Comparison of ENCODE assay signal across 23 cellular contexts in the genomic region with DNA sequence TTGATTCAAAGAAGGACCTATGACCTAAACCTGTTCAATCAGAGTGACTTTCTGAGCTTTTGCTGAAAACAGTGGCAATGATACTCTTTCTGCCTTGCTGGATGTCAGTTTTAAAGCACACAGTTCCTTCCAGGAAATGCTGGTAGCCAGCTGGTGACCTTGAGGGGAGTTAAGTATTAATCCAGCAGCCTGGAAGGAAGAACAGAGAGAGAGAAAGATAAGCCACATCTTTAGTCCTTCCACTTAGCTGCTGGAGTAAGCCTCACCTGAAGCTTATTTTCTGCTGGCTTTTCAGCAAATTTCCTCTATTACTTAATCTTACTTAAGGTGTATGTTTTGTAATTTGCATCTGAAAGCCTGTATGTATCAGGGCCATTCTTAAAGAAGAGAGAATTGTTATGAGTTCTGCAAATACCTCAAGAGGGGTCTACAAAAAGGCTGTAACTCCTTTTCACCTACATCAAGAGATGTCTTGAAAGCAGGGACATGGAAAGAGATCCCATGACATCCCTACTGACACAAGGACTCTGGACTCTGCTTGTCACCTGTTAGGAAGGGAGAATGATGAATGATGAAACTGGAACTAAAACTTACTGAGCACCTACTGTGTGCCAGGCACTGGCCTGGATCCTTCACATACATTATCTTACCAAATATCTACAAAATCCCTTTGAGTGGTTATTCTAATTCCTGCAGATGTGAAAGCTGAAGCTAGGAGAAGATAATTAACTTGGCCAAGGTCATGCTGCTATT.
"Had no signal": no experiment of that assay in that cellular context is flagged by ENCODE, and none has a peak within 500 bp of the region (broad histone marks: within the 10 kb centered on the region; RNA-seq: fewer than 3 reads in every experiment).

No MANE protein-coding gene starts in this region.

- ATAC-seq: activated CD8-positive, alpha-beta T cell treated with anti-CD3 and anti-CD28 coated beads for 36 hours; stimulated activated memory B cell treated with anti-CD40 and anti-IgM and Interleukin-4, amounts not matched to agents 10 μg/mL and 1 μg/mL and 100 μg/mL, for 72 hours; T-cell; WTC11 had no signal

- H3K4me3 Mint-ChIP-seq: activated CD8-positive, alpha-beta T cell treated with anti-CD3 and anti-CD28 coated beads for 36 hours; activated T-cell treated with anti-CD3 and anti-CD28 coated beads, Interleukin-2, amount 50 U/mL, for 24 hours; central memory CD8-positive, alpha-beta T cell; neural crest cell; stimulated activated memory B cell treated with anti-CD40 and anti-IgM and Interleukin-4, amounts not matched to agents 10 μg/mL and 1 μg/mL and 100 μg/mL, for 72 hours; T-cell; WTC11 had no signal

- H3K36me3 ChIP-seq: brain microvascular endothelial cell, left ventricle myocardium inferior, sigmoid colon, spleen, thoracic aorta had no signal

- H3K36me3 Mint-ChIP-seq: naive B cell; stimulated activated memory B cell treated with anti-CD40 and anti-IgM and Interleukin-4, amounts not matched to agents 10 μg/mL and 1 μg/mL and 100 μg/mL, for 72 hours; T-cell; WTC11 had no signal

- H3K27me3 Mint-ChIP-seq: activated CD8-positive, alpha-beta T cell treated with anti-CD3 and anti-CD28 coated beads for 36 hours; activated T-cell treated with anti-CD3 and anti-CD28 coated beads, Interleukin-2, amount 50 U/mL, for 24 hours; central memory CD8-positive, alpha-beta T cell; naive B cell; stimulated activated memory B cell treated with anti-CD40 and anti-IgM and Interleukin-4, amounts not matched to agents 10 μg/mL and 1 μg/mL and 100 μg/mL, for 72 hours had no signal

- DNase-seq: activated CD4-positive, alpha-beta T cell treated with anti-CD3 and anti-CD28 coated beads for 48 hours; activated CD8-positive, alpha-beta T cell treated with anti-CD3 and anti-CD28 coated beads for 36 hours; activated naive CD4-positive, alpha-beta T cell treated with Interleukin-2 at 50 U/mL for 16 hours; activated T-cell treated with anti-CD3 and anti-CD28 coated beads, Interleukin-2, amount 50 U/mL, for 24 hours; aorta; brain microvascular endothelial cell; erythroblast; left ventricle myocardium inferior; mammary epithelial cell; naive B cell; sigmoid colon; spleen; stimulated activated CD4-positive, alpha-beta T cell treated with anti-CD3 and anti-CD28 coated beads, Interleukin-4, amount 100 ng/mL, for 4 hours; T-cell had no signal

- H3K9me3 Mint-ChIP-seq: activated CD8-positive, alpha-beta T cell treated with anti-CD3 and anti-CD28 coated beads for 36 hours; activated T-cell treated with anti-CD3 and anti-CD28 coated beads, Interleukin-2, amount 50 U/mL, for 24 hours; activated T-helper 2 cell treated with anti-CD3 and anti-CD28 coated beads, Interferon-gamma antibody, Interleukin-2, Interleukin-4, amounts not matched to agents 10 μg/mL and 5 μg/mL and 100 μg/mL, durations not matched to agents 14 hours and 24 hours and 36 hours; central memory CD8-positive, alpha-beta T cell; naive B cell; neural crest cell; stimulated activated memory B cell treated with anti-CD40 and anti-IgM and Interleukin-4, amounts not matched to agents 10 μg/mL and 1 μg/mL and 100 μg/mL, for 72 hours; T-cell had no signal

- H3K4me3 ChIP-seq: coronary artery, left ventricle myocardium inferior, sigmoid colon, spleen, thoracic aorta had no signal

- H3K27ac ChIP-seq: brain microvascular endothelial cell, coronary artery, left ventricle myocardium inferior, sigmoid colon, thoracic aorta had no signal

- FAIRE-seq: endometrium, frontal cortex had no signal

- H3K27me3 ChIP-seq: brain microvascular endothelial cell, sigmoid colon, spleen had no signal

- H3K27ac Mint-ChIP-seq: activated CD8-positive, alpha-beta T cell treated with anti-CD3 and anti-CD28 coated beads for 36 hours; activated T-cell treated with anti-CD3 and anti-CD28 coated beads, Interleukin-2, amount 50 U/mL, for 24 hours; activated T-helper 2 cell treated with anti-CD3 and anti-CD28 coated beads, Interferon-gamma antibody, Interleukin-2, Interleukin-4, amounts not matched to agents 10 μg/mL and 5 μg/mL and 100 μg/mL, durations not matched to agents 14 hours and 24 hours and 36 hours; naive B cell; stimulated activated memory B cell treated with anti-CD40 and anti-IgM and Interleukin-4, amounts not matched to agents 10 μg/mL and 1 μg/mL and 100 μg/mL, for 72 hours; T-cell; WTC11 had no signal

- H3K9me3 ChIP-seq: left ventricle myocardium inferior, sigmoid colon, spleen, thoracic aorta had no signal

- H3K4me1 ChIP-seq: left ventricle myocardium inferior, sigmoid colon had no signal
